Comparison of ENCODE assay signal across 1 cellular context in the genomic region with DNA sequence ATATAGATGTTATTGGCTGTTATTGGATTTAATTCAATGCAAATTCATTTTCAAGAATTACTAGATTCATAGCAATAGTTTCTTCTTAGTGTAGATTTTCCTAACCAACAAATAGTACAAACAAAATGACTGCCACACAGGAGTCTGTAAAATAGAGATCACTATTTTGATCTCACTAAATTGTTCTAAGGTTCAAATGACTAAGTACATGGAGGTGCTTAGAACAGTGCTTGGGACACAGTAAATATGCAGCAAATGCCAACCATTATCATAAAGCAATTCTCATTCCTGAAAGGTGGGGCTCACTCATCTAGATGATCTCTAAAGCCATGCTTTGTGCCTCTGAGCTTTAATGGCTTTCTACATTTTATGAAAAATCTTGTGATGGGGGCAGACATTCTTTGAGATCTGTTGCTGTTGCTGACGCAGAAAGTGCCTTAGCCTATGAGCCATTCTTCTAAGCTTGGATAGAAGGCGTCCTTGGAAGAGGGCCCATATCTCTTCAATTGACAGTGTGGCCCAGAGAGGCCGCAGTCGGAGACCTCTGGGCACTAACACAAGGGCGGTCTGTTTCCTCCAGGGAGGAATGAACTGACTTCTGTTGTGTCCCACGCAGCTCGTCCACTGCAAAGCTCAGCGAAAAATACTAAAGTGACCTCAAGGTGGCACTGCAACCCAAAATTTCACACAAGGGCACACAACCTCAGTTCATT.
TF ChIP-seq lines count a peak whose summit lies in the region.

No MANE protein-coding gene starts in this region.

TF ChIP-seq in Ishikawa, 13 proteins besides CTCF, POLR2A, EP300 and RAD21 (continued from another document):
- TF ChIP-seq, protein P1, sequence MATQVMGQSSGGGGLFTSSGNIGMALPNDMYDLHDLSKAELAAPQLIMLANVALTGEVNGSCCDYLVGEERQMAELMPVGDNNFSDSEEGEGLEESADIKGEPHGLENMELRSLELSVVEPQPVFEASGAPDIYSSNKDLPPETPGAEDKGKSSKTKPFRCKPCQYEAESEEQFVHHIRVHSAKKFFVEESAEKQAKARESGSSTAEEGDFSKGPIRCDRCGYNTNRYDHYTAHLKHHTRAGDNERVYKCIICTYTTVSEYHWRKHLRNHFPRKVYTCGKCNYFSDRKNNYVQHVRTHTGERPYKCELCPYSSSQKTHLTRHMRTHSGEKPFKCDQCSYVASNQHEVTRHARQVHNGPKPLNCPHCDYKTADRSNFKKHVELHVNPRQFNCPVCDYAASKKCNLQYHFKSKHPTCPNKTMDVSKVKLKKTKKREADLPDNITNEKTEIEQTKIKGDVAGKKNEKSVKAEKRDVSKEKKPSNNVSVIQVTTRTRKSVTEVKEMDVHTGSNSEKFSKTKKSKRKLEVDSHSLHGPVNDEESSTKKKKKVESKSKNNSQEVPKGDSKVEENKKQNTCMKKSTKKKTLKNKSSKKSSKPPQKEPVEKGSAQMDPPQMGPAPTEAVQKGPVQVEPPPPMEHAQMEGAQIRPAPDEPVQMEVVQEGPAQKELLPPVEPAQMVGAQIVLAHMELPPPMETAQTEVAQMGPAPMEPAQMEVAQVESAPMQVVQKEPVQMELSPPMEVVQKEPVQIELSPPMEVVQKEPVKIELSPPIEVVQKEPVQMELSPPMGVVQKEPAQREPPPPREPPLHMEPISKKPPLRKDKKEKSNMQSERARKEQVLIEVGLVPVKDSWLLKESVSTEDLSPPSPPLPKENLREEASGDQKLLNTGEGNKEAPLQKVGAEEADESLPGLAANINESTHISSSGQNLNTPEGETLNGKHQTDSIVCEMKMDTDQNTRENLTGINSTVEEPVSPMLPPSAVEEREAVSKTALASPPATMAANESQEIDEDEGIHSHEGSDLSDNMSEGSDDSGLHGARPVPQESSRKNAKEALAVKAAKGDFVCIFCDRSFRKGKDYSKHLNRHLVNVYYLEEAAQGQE (IDR thresholded peaks at IDR 0.05; ENCODE audit: low read depth) = no peak
- no peak for TF ChIP-seq YY1 (IDR thresholded peaks at IDR 0.05; ENCODE audit: low read depth)
- TF ChIP-seq CREB1 (IDR thresholded peaks at IDR 0.05; ENCODE audit: low read depth) = no peak
- TF ChIP-seq, protein P2, sequence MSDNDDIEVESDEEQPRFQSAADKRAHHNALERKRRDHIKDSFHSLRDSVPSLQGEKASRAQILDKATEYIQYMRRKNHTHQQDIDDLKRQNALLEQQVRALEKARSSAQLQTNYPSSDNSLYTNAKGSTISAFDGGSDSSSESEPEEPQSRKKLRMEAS (IDR thresholded peaks at IDR 0.05) = no peak
- no peak for TF ChIP-seq TCF12 (IDR thresholded peaks at IDR 0.05; ENCODE audit: low read depth)
- no peak for TF ChIP-seq EGR1 (IDR thresholded peaks at IDR 0.05)
- TF ChIP-seq NFIC (IDR thresholded peaks at IDR 0.05) = no peak
- TF ChIP-seq, protein P3, sequence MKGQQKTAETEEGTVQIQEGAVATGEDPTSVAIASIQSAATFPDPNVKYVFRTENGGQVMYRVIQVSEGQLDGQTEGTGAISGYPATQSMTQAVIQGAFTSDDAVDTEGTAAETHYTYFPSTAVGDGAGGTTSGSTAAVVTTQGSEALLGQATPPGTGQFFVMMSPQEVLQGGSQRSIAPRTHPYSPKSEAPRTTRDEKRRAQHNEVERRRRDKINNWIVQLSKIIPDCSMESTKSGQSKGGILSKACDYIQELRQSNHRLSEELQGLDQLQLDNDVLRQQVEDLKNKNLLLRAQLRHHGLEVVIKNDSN (IDR thresholded peaks at IDR 0.05) = no peak
- TF ChIP-seq CEBPB (IDR thresholded peaks at IDR 0.05) = no peak
- TF ChIP-seq TAF1 (IDR thresholded peaks at IDR 0.05; ENCODE audit: low read depth) = no peak
- TF ChIP-seq ZBTB7A (IDR thresholded peaks at IDR 0.05; ENCODE audit: low read depth) = no peak
- no peak for TF ChIP-seq TEAD4 (IDR thresholded peaks at IDR 0.05)
